14 cellular contexts compared by ENCODE assay signal in the genomic region with DNA sequence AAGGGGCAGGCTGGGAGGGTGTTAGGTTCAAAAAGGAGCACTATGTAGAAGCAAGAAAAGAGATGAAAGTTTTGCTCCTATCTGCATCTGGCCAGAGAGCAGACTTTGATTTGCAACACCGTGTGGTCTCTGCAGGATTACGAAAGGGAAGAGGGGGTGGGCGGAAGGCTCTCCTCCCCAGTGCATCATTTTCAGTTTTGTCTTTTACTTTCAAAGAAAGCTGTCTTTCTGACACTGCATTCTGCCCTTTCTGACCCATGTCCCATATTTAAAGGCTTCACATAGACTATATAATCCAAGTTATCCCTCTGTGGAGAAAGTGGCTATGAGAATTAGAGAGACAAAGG.
DNase-seq lines count a peak whose midpoint lies in the region; ATAC-seq, FAIRE-seq and TF ChIP-seq lines count a peak whose summit lies in the region.
"Had no signal": no experiment of that assay in that cellular context is flagged by ENCODE, and none has a peak within 500 bp of the region (broad histone marks: within the 10 kb centered on the region; RNA-seq: fewer than 3 reads in every experiment).

No MANE protein-coding gene starts in this region.

- peaks cover 34% of the 10 kb centered on the region for H3K4me1 Mint-ChIP-seq in stimulated activated naive CD8-positive, alpha-beta T cell treated with anti-CD3 and anti-CD28 coated beads, Interleukin-15, amount 100 ng/mL, for 72 hours

- POLR2A ChIA-PET in Panc1 (lab: Charles Lee), result no interaction called here
- POLR2A ChIA-PET in HepG2 (lab: Yijun Ruan, JAX), result interaction anchor here (1.0 to 8.5 kb wide), 14 partner anchors 9 to 646 kb away, joined by 3 to 124 read pairs (median 4); a partner anchor contains a TSS

- no peak overlapping the region for H2AFZ ChIP-seq in HepG2 (ENCODE audit: low read length)

- H3K4me1 ChIP-seq in Panc1 (ENCODE audit: control insufficient read depth, insufficient read depth, low read length), result peaks cover 56% of the 10 kb centered on the region
- H3K4me1 ChIP-seq in HepG2 (ENCODE audit: insufficient read depth, low read length), result peaks cover 100% of the 10 kb centered on the region

- CTCF ChIA-PET in Panc1 (lab: Charles Lee) (interaction anchor here (0.5 to 0.6 kb wide), 2 partner anchors 10 to 126 kb away, joined by 3 to 6 read pairs; no protein-coding TSS in a partner anchor), HepG2 (lab: Yijun Ruan, JAX; ENCODE audit: low intra/inter-chr PET ratio, low total read pairs) (no interaction called here)

- H3K27me3 Mint-ChIP-seq in stimulated activated naive CD8-positive, alpha-beta T cell treated with anti-CD3 and anti-CD28 coated beads, Interleukin-15, amount 100 ng/mL, for 72 hours, result peaks cover 14% of the 10 kb centered on the region

- intact Hi-C loops in Panc1 (cut with micrococcal nuclease; ENCODE audit: unreplicated experiment) (loop anchor here (2.0 kb wide), 1 partner anchor 77 kb away; no protein-coding TSS in a partner anchor), HepG2 (cut with micrococcal nuclease; ENCODE audit: unreplicated experiment) (loop anchor here (1.0 to 10.0 kb wide), 3 partner anchors 24 to 363 kb away; no protein-coding TSS in a partner anchor)

- H3K4me3 Mint-ChIP-seq in stimulated activated naive CD8-positive, alpha-beta T cell treated with anti-CD3 and anti-CD28 coated beads, Interleukin-15, amount 100 ng/mL, for 72 hours, result no peak overlapping the region
- H3K4me3 Mint-ChIP-seq: CD8-positive, alpha-beta T cell had no signal

- H3K36me3 ChIP-seq in Panc1 (ENCODE audit: control insufficient read depth, insufficient read depth, low read length) (no peaks in the 10 kb centered on the region), HepG2 (replicated peaks in 1 of 2; ENCODE audit: control insufficient read depth in 1 of 2, insufficient read depth in 2 of 2, low read length in 2 of 2) (no peaks in the 10 kb centered on the region)

- FAIRE-seq in HepG2 (lab: Jason Lieb, UNC) (peak; percentile 21), H54 (lab: Jason Lieb, UNC) (no peak)
- FAIRE-seq: TTC549 had no signal

- TF ChIP-seq CTCF in Panc1 (IDR thresholded peaks at IDR 0.05) (no peak), HepG2 (CRISPR knock-in tag; IDR thresholded peaks at IDR 0.05) (no peak)

- TF ChIP-seq EP300 in HepG2 (IDR thresholded peaks at IDR 0.05; ENCODE audit: low read depth in 2 of 2, low read length in 2 of 2) (peak in 1 of 2 experiments; percentile 24; a peak in 1 of 4 replicates), HepG2 (CRISPR knock-in tag; IDR thresholded peaks at IDR 0.05; ENCODE audit: borderline replicate concordance) (no peak)

- BruUV-seq in Panc1 (replicated peaks; lab: Mats Ljungman, UMichigan) (no TSS peak), HepG2 (replicated peaks; lab: Mats Ljungman, UMichigan) (no TSS peak)

- H3K9me3 Mint-ChIP-seq in stimulated activated naive CD8-positive, alpha-beta T cell treated with anti-CD3 and anti-CD28 coated beads, Interleukin-15, amount 100 ng/mL, for 72 hours, result no peaks in the 10 kb centered on the region
- H3K9me3 Mint-ChIP-seq: CD8-positive, alpha-beta T cell had no signal

- H3K27me3 ChIP-seq in Panc1 (ENCODE audit: control insufficient read depth, insufficient read depth, low read length) (no peaks in the 10 kb centered on the region), HepG2 (ENCODE audit: control insufficient read depth in 1 of 2, insufficient read depth in 2 of 2, low read length in 2 of 2) (no peaks in the 10 kb centered on the region)

- H3K79me2 ChIP-seq in HepG2 (ENCODE audit: insufficient read depth, low read length), result no peaks in the 10 kb centered on the region

- in situ Hi-C loops in Panc1 (cut with HindIII; ENCODE audit: low pct_unique_long_range_greater_than_20kb, low sequenced_read_pairs) (no loop called here), HepG2 (cut with HindIII; ENCODE audit: extremely low pct_ligation_motif_present, low pct_unique_long_range_greater_than_20kb) (no loop called here)

- H4K20me1 ChIP-seq in HepG2 (ENCODE audit: insufficient read depth, low read length), result no peaks in the 10 kb centered on the region

- H3K9me3 ChIP-seq in Panc1 (ENCODE audit: control insufficient read depth, insufficient read depth, low read depth, low read length) (no peaks in the 10 kb centered on the region), HepG2 (ENCODE audit: low read length) (no peaks in the 10 kb centered on the region)

- H3K27ac ChIP-seq in Panc1 (ENCODE audit: low read length) (peak overlapping the region; percentile 72), HepG2 (ENCODE audit: extremely low read length, insufficient read depth, low read length) (no peak overlapping the region)
- H3K27ac ChIP-seq: RWPE1 had no signal

- DNase-seq in stimulated activated naive CD8-positive, alpha-beta T cell treated with anti-CD3 and anti-CD28 coated beads, Interleukin-15, amount 100 ng/mL, for 72 hours, result no peak
- no peak for DNase-seq in stimulated activated naive CD8-positive, alpha-beta T cell treated with anti-CD3 and anti-CD28 coated beads, Interleukin-15, Interleukin-2, amounts not matched to agents 100 U/mL and 50 U/mL, for 24 hours
- DNase-seq in Panc1 (ENCODE audit: low read depth, low spot score) (no peak), HepG2 (ENCODE audit: low spot score) (no peak), OCI-M2 (lab: John Stamatoyannopoulos, UW; ENCODE audit: unreplicated experiment) (no peak), NCI-H1092 (lab: John Stamatoyannopoulos, UW) (no peak), H54 (ENCODE audit: insufficient read length, low spot score) (no peak)
- no peak for DNase-seq in activated CD8-positive, alpha-beta memory T cell treated with anti-CD3 and anti-CD28 coated beads, Interleukin-2, amount 50 U/mL, for 48 hours
- DNase-seq: activated CD4-positive, alpha-beta T cell treated with anti-CD3 and anti-CD28 coated beads for 4 hours; activated gamma-delta T cell treated with Interleukin-2 at 50 U/mL for 16 hours; amygdala had no signal

- TF ChIP-seq RAD21 in HepG2 (CRISPR knock-in tag; IDR thresholded peaks at IDR 0.05), result no peak

- no peak overlapping the region for H3K9ac ChIP-seq in HepG2 (ENCODE audit: insufficient read depth, low read depth, low read length)

- H3K27ac Mint-ChIP-seq in stimulated activated naive CD8-positive, alpha-beta T cell treated with anti-CD3 and anti-CD28 coated beads, Interleukin-15, amount 100 ng/mL, for 72 hours, result no peak overlapping the region
- H3K27ac Mint-ChIP-seq: CD8-positive, alpha-beta T cell had no signal

- TF ChIP-seq POLR2A in HepG2 (IDR thresholded peaks at IDR 0.05; ENCODE audit: insufficient read depth in 1 of 2, low read depth in 2 of 2, low read length in 2 of 2) (no peak), H54 (IDR thresholded peaks at IDR 0.05; ENCODE audit: low read depth, low read length) (no peak)

- peak; percentile 7 for ATAC-seq in stimulated activated naive CD8-positive, alpha-beta T cell treated with anti-CD3 and anti-CD28 coated beads, Interleukin-15, amount 100 ng/mL, for 72 hours
- ATAC-seq in stimulated activated naive CD8-positive, alpha-beta T cell treated with anti-CD3 and anti-CD28 coated beads, Interleukin-15, Interleukin-2, amounts not matched to agents 100 U/mL and 50 U/mL, for 24 hours, result no peak
- ATAC-seq in Panc1 (no peak), HepG2 (peak; percentile 4; the same call in 2 of the 3 replicates)
- ATAC-seq: CD8-positive, alpha-beta T cell had no signal

- peak overlapping the region; percentile 66 for H3K4me2 ChIP-seq in HepG2 (ENCODE audit: low read depth, low read length)

- H3K4me3 ChIP-seq in Panc1 (ENCODE audit: low read depth in 2 of 2, low read length in 2 of 2) (no peak overlapping the region), HepG2 (replicated peaks in 1 of 3; ENCODE audit: insufficient read depth in 1 of 3, low read depth in 2 of 3, low read length in 3 of 3) (no peak overlapping the region; a peak in 1 of 6 replicates)

- 5% methylated on average over 3 of the region's 3 CpGs for WGBS in HepG2 (ENCODE audit: low lambda C conversion rate)

TF ChIP-seq in HepG2, 621 proteins besides CTCF, POLR2A, EP300 and RAD21:
- peak; percentile 53; the same call in 1 of the 2 replicates for TF ChIP-seq CEBPG (CRISPR knock-in tag; IDR thresholded peaks at IDR 0.05)
- 0 out of 2 replicates have a peak, but pooled peaks have one; percentile 35 for TF ChIP-seq HMG20B (CRISPR knock-in tag; conservative IDR thresholded peaks at IDR 0.05)
- TF ChIP-seq, protein P1, sequence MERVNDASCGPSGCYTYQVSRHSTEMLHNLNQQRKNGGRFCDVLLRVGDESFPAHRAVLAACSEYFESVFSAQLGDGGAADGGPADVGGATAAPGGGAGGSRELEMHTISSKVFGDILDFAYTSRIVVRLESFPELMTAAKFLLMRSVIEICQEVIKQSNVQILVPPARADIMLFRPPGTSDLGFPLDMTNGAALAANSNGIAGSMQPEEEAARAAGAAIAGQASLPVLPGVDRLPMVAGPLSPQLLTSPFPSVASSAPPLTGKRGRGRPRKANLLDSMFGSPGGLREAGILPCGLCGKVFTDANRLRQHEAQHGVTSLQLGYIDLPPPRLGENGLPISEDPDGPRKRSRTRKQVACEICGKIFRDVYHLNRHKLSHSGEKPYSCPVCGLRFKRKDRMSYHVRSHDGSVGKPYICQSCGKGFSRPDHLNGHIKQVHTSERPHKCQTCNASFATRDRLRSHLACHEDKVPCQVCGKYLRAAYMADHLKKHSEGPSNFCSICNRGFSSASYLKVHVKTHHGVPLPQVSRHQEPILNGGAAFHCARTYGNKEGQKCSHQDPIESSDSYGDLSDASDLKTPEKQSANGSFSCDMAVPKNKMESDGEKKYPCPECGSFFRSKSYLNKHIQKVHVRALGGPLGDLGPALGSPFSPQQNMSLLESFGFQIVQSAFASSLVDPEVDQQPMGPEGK (CRISPR knock-in tag; IDR thresholded peaks at IDR 0.05), result peak; percentile 66; the same call in 1 of the 2 replicates
- no peak for TF ChIP-seq ZKSCAN8 (CRISPR knock-in tag; IDR thresholded peaks at IDR 0.05; ENCODE audit: borderline replicate concordance)
- TF ChIP-seq, protein P2, sequence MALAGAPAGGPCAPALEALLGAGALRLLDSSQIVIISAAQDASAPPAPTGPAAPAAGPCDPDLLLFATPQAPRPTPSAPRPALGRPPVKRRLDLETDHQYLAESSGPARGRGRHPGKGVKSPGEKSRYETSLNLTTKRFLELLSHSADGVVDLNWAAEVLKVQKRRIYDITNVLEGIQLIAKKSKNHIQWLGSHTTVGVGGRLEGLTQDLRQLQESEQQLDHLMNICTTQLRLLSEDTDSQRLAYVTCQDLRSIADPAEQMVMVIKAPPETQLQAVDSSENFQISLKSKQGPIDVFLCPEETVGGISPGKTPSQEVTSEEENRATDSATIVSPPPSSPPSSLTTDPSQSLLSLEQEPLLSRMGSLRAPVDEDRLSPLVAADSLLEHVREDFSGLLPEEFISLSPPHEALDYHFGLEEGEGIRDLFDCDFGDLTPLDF (CRISPR knock-in tag; IDR thresholded peaks at IDR 0.05), result no peak
- peak; percentile 22; the same call in 1 of the 2 replicates for TF ChIP-seq HNF4A (CRISPR knock-in tag; IDR thresholded peaks at IDR 0.05)

Comparison
In these comparisons a context has a peak if more than half of its experiments do, and no peak if none do; other contexts are left out.
1. ATAC-seq: peak in stimulated activated naive CD8-positive, alpha-beta T cell treated with anti-CD3 and anti-CD28 coated beads, Interleukin-15, amount 100 ng/mL, for 72 hours (single experiment) and HepG2 (single experiment); none in stimulated activated naive CD8-positive, alpha-beta T cell treated with anti-CD3 and anti-CD28 coated beads, Interleukin-15, Interleukin-2, amounts not matched to agents 100 U/mL and 50 U/mL, for 24 hours (single experiment) and Panc1 (single experiment).